Comparison of ENCODE assay signal across 10 cellular contexts in genomic region chr10:4847580-4848020, GRCh38. TPM values are rescaled to one million over a fixed set of nuclear protein-coding genes. Genes with fewer than 3 reads are reported as not detected.
DNase-seq lines count a peak whose midpoint lies in the region; ATAC-seq and TF ChIP-seq lines count a peak whose summit lies in the region.
"Had no signal": no experiment of that assay in that cellular context is flagged by ENCODE, and none has a peak within 500 bp of the region (broad histone marks: within the 10 kb centered on the region; RNA-seq: fewer than 3 reads in every experiment).

No MANE protein-coding gene starts in this region.

- intact Hi-C loops in gastrocnemius medialis (cut with DNase I; ENCODE audit: low total_unique reads): no loop called here

- in situ Hi-C loops in astrocyte of the cerebellum (cut with HindIII; ENCODE audit: low sequenced_read_pairs) (no loop called here), gastrocnemius medialis (cut with MboI; ENCODE audit: low sequenced_read_pairs in 4 of 4) (loop anchor here (5.0 to 25.0 kb wide), 9 partner anchors 137 to 765 kb away; partner anchors contain the start of gene AKR1C3 (in 1 of the 4))

- H3K4me1 ChIP-seq in Karpas-422 (ENCODE audit: low read length) (peaks cover 3% of the 10 kb centered on the region), gastrocnemius medialis (peaks cover 4 to 8% of the 10 kb centered on the region in 2 donors), tibial nerve (peaks cover 0 to 41% (median 0%) of the 10 kb centered on the region in 4 donors)

- peak; percentile 80 for DNase-seq in A172 (ENCODE audit: low spot score)
- DNase-seq in H4 (ENCODE audit: low spot score): peak; percentile 79
- DNase-seq in astrocyte of the cerebellum (ENCODE audit: low read depth): peak; percentile 53
- peak; percentile 15 for DNase-seq in inferior parietal cortex (ENCODE audit: extremely low spot score)
- no peak for DNase-seq in NCI-H187 treated with DMSO at 0.1 percent for 48 hours (lab: John Stamatoyannopoulos, UW)
- DNase-seq in Karpas-422: no peak
- DNase-seq in gastrocnemius medialis: no peak
- no peak for DNase-seq in tibial nerve (ENCODE audit: low spot score in 2 of 2)

- H3K79me2 ChIP-seq in Karpas-422 (ENCODE audit: low read length): no peaks in the 10 kb centered on the region

- no peak overlapping the region for H3K4me3 ChIP-seq in astrocyte of the cerebellum (ENCODE audit: low read depth, low read length)
- H3K4me3 ChIP-seq in Karpas-422 (ENCODE audit: low read length): no peak overlapping the region
- no peak overlapping the region for H3K4me3 ChIP-seq in gastrocnemius medialis
- no peak overlapping the region for H3K4me3 ChIP-seq in tibial nerve
- H3K4me3 ChIP-seq: SK-N-MC had no signal

- no peak overlapping the region for H3K9ac ChIP-seq in Karpas-422 (ENCODE audit: low read length)

- H3K36me3 ChIP-seq in Karpas-422 (ENCODE audit: insufficient read depth, low read length): no peaks in the 10 kb centered on the region
- no peaks in the 10 kb centered on the region for H3K36me3 ChIP-seq in gastrocnemius medialis
- H3K36me3 ChIP-seq in tibial nerve: peaks cover 0 to 20% (median 0%) of the 10 kb centered on the region in 3 donors
- H3K36me3 ChIP-seq: neutrophil had no signal

- H3K27me3 ChIP-seq in Karpas-422 (ENCODE audit: low read length): no peaks in the 10 kb centered on the region
- H3K27me3 ChIP-seq in gastrocnemius medialis: no peaks in the 10 kb centered on the region
- no peaks in the 10 kb centered on the region for H3K27me3 ChIP-seq in tibial nerve
- H3K27me3 ChIP-seq: neutrophil had no signal

- no peak for ATAC-seq in gastrocnemius medialis

- TF ChIP-seq POLR2A in gastrocnemius medialis (IDR thresholded peaks at IDR 0.05) (no peak), tibial nerve (IDR thresholded peaks at IDR 0.05) (no peak)

- H3K9me3 ChIP-seq in Karpas-422 (ENCODE audit: low read length): no peaks in the 10 kb centered on the region
- H3K9me3 ChIP-seq in gastrocnemius medialis: no peaks in the 10 kb centered on the region
- H3K9me3 ChIP-seq in tibial nerve: no peaks in the 10 kb centered on the region
- H3K9me3 ChIP-seq: neutrophil had no signal

- no peak for TF ChIP-seq CTCF in astrocyte of the cerebellum (IDR thresholded peaks at IDR 0.05; ENCODE audit: low read depth, low read length, missing control alignments)
- TF ChIP-seq CTCF in gastrocnemius medialis (IDR thresholded peaks at IDR 0.05 in 4 of 5, conservative IDR thresholded peaks at IDR 0.05 in 1 of 5): no peak
- no peak for TF ChIP-seq CTCF in tibial nerve (IDR thresholded peaks at IDR 0.05)

- WGBS in tibial nerve, 2 donors: 65 to 77% methylated on average over 4 of the region's 4 CpGs

- H3K4me2 ChIP-seq in Karpas-422 (ENCODE audit: low read depth, low read length, poor library complexity, severe bottlenecking): no peak overlapping the region

- no peaks in the 10 kb centered on the region for H3K9me2 ChIP-seq in Karpas-422 (replicated peaks; ENCODE audit: insufficient read depth, low read length)

- H4K20me1 ChIP-seq in Karpas-422 (ENCODE audit: insufficient read depth, low read depth, low read length): no peaks in the 10 kb centered on the region

- TF ChIP-seq EP300 in tibial nerve (IDR thresholded peaks at IDR 0.05): peak in 1 of 2 donors; percentile 20

- H3K27ac ChIP-seq in Karpas-422 (ENCODE audit: low read length): no peak overlapping the region
- H3K27ac ChIP-seq in gastrocnemius medialis: no peak overlapping the region
- peak overlapping the region in 2 of 4 donors; percentile 19 to 53 for H3K27ac ChIP-seq in tibial nerve
- H3K27ac ChIP-seq: neutrophil, SK-N-MC had no signal

- H2AFZ ChIP-seq in Karpas-422 (ENCODE audit: low read length): no peak overlapping the region

RNA-seq across cellular contexts. Expression of gene AKR1E2, which starts 21.6 kb away (rescaled TPM):
- not detected in 2 replicates for total RNA-seq in A172 (2014; rRNA removed; shearing (Covaris generic))
- total RNA-seq in H4 (2014; rRNA removed; shearing (Covaris generic)): not detected in 2 replicates
- total RNA-seq in Karpas-422 (2014; rRNA removed; shearing (Covaris generic); ENCODE audit: low replicate concordance): not detected in 2 replicates
- total RNA-seq in gastrocnemius medialis: 1 to 10 TPM in 3 of 4 donors, not detected in 1; 2.1 to 6.7 (median 5.5) TPM
- total RNA-seq in tibial nerve: 10 to 100 TPM; 12.7 to 24.3 (median 21.3) TPM

Comparison
In these comparisons a context has a peak if more than half of its experiments do, and no peak if none do; other contexts are left out.
1. DNase-seq: peak in A172 (single experiment), H4 (single experiment), astrocyte of the cerebellum (single experiment) and inferior parietal cortex (single experiment); none in NCI-H187 treated with DMSO at 0.1 percent for 48 hours (single experiment), Karpas-422 (single experiment), gastrocnemius medialis (0 of 2) and tibial nerve (0 of 2).